In genomic region chr11:7787239-7787638, GRCh38 we compare ENCODE assay signal across 16 cellular contexts. TPM values are rescaled to one million over a fixed set of nuclear protein-coding genes. Genes with fewer than 3 reads are reported as not detected.
DNase-seq lines count a peak whose midpoint lies in the region; ATAC-seq and TF ChIP-seq lines count a peak whose summit lies in the region.
"Had no signal": no experiment of that assay in that cellular context is flagged by ENCODE, and none has a peak within 500 bp of the region (broad histone marks: within the 10 kb centered on the region; RNA-seq: fewer than 3 reads in every experiment).

No MANE protein-coding gene starts in this region.

- H3K4me3 Mint-ChIP-seq in endodermal cell: no peak overlapping the region
- H3K4me3 Mint-ChIP-seq: activated CD4-positive, alpha-beta T cell treated with anti-CD3 and anti-CD28 coated beads for 36 hours; neural progenitor cell had no signal

- DNase-seq in GM06990 (ENCODE audit: extremely low read depth, insufficient read length) (peak; percentile 13), retina (no peak), colonic mucosa (no peak), H4 (ENCODE audit: low spot score) (no peak), endodermal cell (no peak)
- DNase-seq: activated CD4-positive, alpha-beta T cell treated with anti-CD3 and anti-CD28 coated beads for 36 hours; sigmoid colon; SW 1271; testis had no signal

- H3K27ac Mint-ChIP-seq in endodermal cell: no peak overlapping the region
- H3K27ac Mint-ChIP-seq: activated CD4-positive, alpha-beta T cell treated with anti-CD3 and anti-CD28 coated beads for 36 hours; neural progenitor cell had no signal

- no peak overlapping the region for H3K9ac ChIP-seq in colonic mucosa (ENCODE audit: low read depth in 2 of 2, low read length in 2 of 2)
- H3K9ac ChIP-seq in endodermal cell (ENCODE audit: extremely low read depth, low read length, poor library complexity, severe bottlenecking): no peak overlapping the region
- H3K9ac ChIP-seq: neural progenitor cell had no signal

- TF ChIP-seq CTCF in GM06990 (IDR thresholded peaks at IDR 0.05; ENCODE audit: insufficient read depth, low read length, poor library complexity, severe bottlenecking): no peak
- no peak for TF ChIP-seq CTCF in colonic mucosa (IDR thresholded peaks at IDR 0.05)
- TF ChIP-seq CTCF in endodermal cell (conservative IDR thresholded peaks at IDR 0.05): no peak

- 85 to 90% methylated on average over 5 to 6 of the region's 6 CpGs for WGBS in endodermal cell (ENCODE audit: insufficient coverage in 1 of 2, insufficient read length in 1 of 2), 2 experiments

- H3K4me1 Mint-ChIP-seq in endodermal cell: no peaks in the 10 kb centered on the region
- H3K4me1 Mint-ChIP-seq: activated CD4-positive, alpha-beta T cell treated with anti-CD3 and anti-CD28 coated beads for 36 hours; neural progenitor cell had no signal

- no peak overlapping the region for H3K4me3 ChIP-seq in GM06990 (replicated peaks; ENCODE audit: low read depth, low read length)
- H3K4me3 ChIP-seq in colonic mucosa: no peak overlapping the region
- H3K4me3 ChIP-seq in endodermal cell (ENCODE audit: low read length): no peak overlapping the region
- H3K4me3 ChIP-seq: neural progenitor cell, sigmoid colon, testis had no signal

- ATAC-seq in GM19328 (IDR thresholded peaks at IDR 0.05; ENCODE audit: unreplicated experiment) (peak; percentile 79), HG02571 (IDR thresholded peaks at IDR 0.05; ENCODE audit: unreplicated experiment) (peak; percentile 81), HG03159 (IDR thresholded peaks at IDR 0.05; ENCODE audit: unreplicated experiment) (peak; percentile 98)
- ATAC-seq: activated CD4-positive, alpha-beta T cell treated with anti-CD3 and anti-CD28 coated beads for 36 hours had no signal

- intact Hi-C loops in colonic mucosa (cut with DNase I): no loop called here

- peaks cover 11% of the 10 kb centered on the region for H3K9me3 Mint-ChIP-seq in endodermal cell

- H3K9me3 ChIP-seq in colonic mucosa (no peaks in the 10 kb centered on the region), endodermal cell (ENCODE audit: control insufficient read depth, low read length) (no peaks in the 10 kb centered on the region)
- H3K9me3 ChIP-seq: testis had no signal

- H3K36me3 ChIP-seq in GM06990 (ENCODE audit: control insufficient read depth, insufficient read depth, low read length) (no peaks in the 10 kb centered on the region), colonic mucosa (no peaks in the 10 kb centered on the region), endodermal cell (ENCODE audit: control insufficient read depth, insufficient read depth, low read length) (peaks cover 8% of the 10 kb centered on the region)
- H3K36me3 ChIP-seq: sigmoid colon had no signal

- H3K27ac ChIP-seq in colonic mucosa (no peak overlapping the region), endodermal cell (ENCODE audit: low read depth, low read length) (no peak overlapping the region)
- H3K27ac ChIP-seq: 22Rv1, neural progenitor cell, sigmoid colon, testis had no signal

- peaks cover 21% of the 10 kb centered on the region for H3K36me3 Mint-ChIP-seq in endodermal cell (ENCODE audit: low read depth)
- H3K36me3 Mint-ChIP-seq: neural progenitor cell had no signal

- H3K27me3 ChIP-seq in GM06990 (replicated peaks; ENCODE audit: control insufficient read depth, insufficient read depth, low read length): no peaks in the 10 kb centered on the region
- no peaks in the 10 kb centered on the region for H3K27me3 ChIP-seq in colonic mucosa
- no peaks in the 10 kb centered on the region for H3K27me3 ChIP-seq in endodermal cell (ENCODE audit: control insufficient read depth, insufficient read depth, low read length, poor library complexity, severe bottlenecking)
- H3K27me3 ChIP-seq: neural progenitor cell, sigmoid colon, testis had no signal

- H3K27me3 Mint-ChIP-seq in endodermal cell (ENCODE audit: insufficient read depth): no peaks in the 10 kb centered on the region
- H3K27me3 Mint-ChIP-seq: activated CD4-positive, alpha-beta T cell treated with anti-CD3 and anti-CD28 coated beads for 36 hours had no signal

- H3K4me1 ChIP-seq in colonic mucosa (no peaks in the 10 kb centered on the region), endodermal cell (ENCODE audit: control insufficient read depth, insufficient read depth, low read length) (no peaks in the 10 kb centered on the region)
- H3K4me1 ChIP-seq: neural progenitor cell, sigmoid colon, testis had no signal

RNA-seq across cellular contexts. Expression of gene OR5P2, which starts 9.5 kb away (rescaled TPM):
- total RNA-seq in colonic mucosa (not detected), endodermal cell (1 to 10 TPM; 1.1 to 8.4 TPM)
- total RNA-seq in H4 (2014; rRNA removed; shearing (Covaris generic)): not detected in 2 replicates
- 0.21 TPM for polyA plus RNA-seq in endodermal cell (2013, experiment 1 of 2)
- not detected for polyA plus RNA-seq in endodermal cell (2013, experiment 2 of 2)
- total RNA-seq: activated CD4-positive, alpha-beta T cell treated with anti-CD3 and anti-CD28 coated beads for 36 hours; LHCN-M2; liver; sigmoid colon had no signal
- polyA plus RNA-seq: liver, sigmoid colon had no signal

RNA-seq across cellular contexts. Expression of gene OR5P3, which starts 43.4 kb away (rescaled TPM):
- not detected for total RNA-seq in colonic mucosa
- not detected in 2 replicates for total RNA-seq in H4 (2014; rRNA removed; shearing (Covaris generic))
- total RNA-seq in endodermal cell: 1 to 10 TPM; 1.8 to 9.6 TPM
- polyA plus RNA-seq in endodermal cell (2013, experiment 1 of 2): not detected
- 0.50 TPM for polyA plus RNA-seq in endodermal cell (2013, experiment 2 of 2)
- total RNA-seq: activated CD4-positive, alpha-beta T cell treated with anti-CD3 and anti-CD28 coated beads for 36 hours; LHCN-M2; liver; sigmoid colon had no signal
- polyA plus RNA-seq: liver, sigmoid colon had no signal
